ENCODE assay signal across 11 cellular contexts in the genomic region with DNA sequence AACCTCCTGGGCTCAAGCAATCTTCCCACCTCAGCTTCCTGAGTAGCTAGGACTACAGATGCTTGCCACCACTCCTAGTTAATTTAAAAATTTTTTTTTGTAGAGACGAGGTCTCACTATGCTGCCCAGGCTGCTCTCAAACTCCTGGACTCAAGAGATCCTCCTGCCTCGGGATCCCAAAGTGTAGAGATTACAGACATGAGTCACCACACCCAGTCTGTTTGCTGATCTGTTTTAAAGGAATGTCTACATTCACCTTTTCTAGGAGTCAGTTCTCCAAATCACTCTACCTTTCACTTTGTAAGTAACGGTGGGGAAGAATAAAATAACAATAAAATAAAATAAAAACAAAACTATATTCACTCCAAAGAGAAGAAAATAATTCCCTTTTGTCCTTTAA.
DNase-seq lines count a peak whose midpoint lies in the region; ATAC-seq and TF ChIP-seq lines count a peak whose summit lies in the region.
"Had no signal": no experiment of that assay in that cellular context is flagged by ENCODE, and none has a peak within 500 bp of the region (broad histone marks: within the 10 kb centered on the region; RNA-seq: fewer than 3 reads in every experiment).

No MANE protein-coding gene starts in this region.

- peak overlapping the region; percentile 77 for H3K27ac ChIP-seq in HCT116 (ENCODE audit: low read depth, low read length)
- peak overlapping the region in 1 of 2 experiments; percentile 9; a peak in 2 of 4 replicates for H3K27ac ChIP-seq in SK-N-SH (ENCODE audit: low read depth in 2 of 2, low read length in 1 of 2)
- H3K27ac ChIP-seq in right atrium auricular region: peak overlapping the region; percentile 69 to 76
- H3K27ac ChIP-seq in stomach smooth muscle (ENCODE audit: low read length): peak overlapping the region; percentile 65

- TF ChIP-seq EP300 in SK-N-SH (IDR thresholded peaks at IDR 0.05; ENCODE audit: borderline replicate concordance in 1 of 2, low read depth in 1 of 2, low read length in 1 of 2): no peak

- peaks cover 20% of the 10 kb centered on the region for H3F3A ChIP-seq in SK-N-SH (replicated peaks; ENCODE audit: insufficient read depth)

- H3K27me3 ChIP-seq in HCT116 (ENCODE audit: insufficient read depth, low read length) (no peaks in the 10 kb centered on the region), SK-N-SH (ENCODE audit: insufficient read depth) (no peaks in the 10 kb centered on the region), right atrium auricular region (no peaks in the 10 kb centered on the region), stomach smooth muscle (ENCODE audit: control insufficient read depth in 1 of 2, insufficient read depth in 2 of 2, low read length in 2 of 2) (no peaks in the 10 kb centered on the region)

- RAD21 ChIA-PET in HCT116 (lab: Charles Lee; ENCODE audit: low non-redundant PET in 1 of 2, low total read pairs in 2 of 2, uncharacterized antibody in 2 of 2, unreplicated experiment in 2 of 2): no interaction called here

- peaks cover 18 to 40% of the 10 kb centered on the region in 2 experiments for H3K4me1 ChIP-seq in HCT116 (ENCODE audit: control insufficient read depth in 1 of 2, insufficient read depth in 2 of 2, low read length in 2 of 2)
- H3K4me1 ChIP-seq in SK-N-SH (ENCODE audit: control insufficient read depth in 1 of 2, insufficient read depth in 2 of 2, low read depth in 1 of 2, low read length in 1 of 2): peaks cover 2 to 22% of the 10 kb centered on the region in 2 experiments; a peak in 2 of 4 replicates
- H3K4me1 ChIP-seq in right atrium auricular region: peaks cover 2 to 71% of the 10 kb centered on the region in 2 donors
- peaks cover 41% of the 10 kb centered on the region for H3K4me1 ChIP-seq in stomach smooth muscle (ENCODE audit: control insufficient read depth, insufficient read depth, low read length)

- TF ChIP-seq CTCF in HCT116 (IDR thresholded peaks at IDR 0.05 in 2 of 3, conservative IDR thresholded peaks at IDR 0.05 in 1 of 3; ENCODE audit: borderline replicate concordance in 1 of 3, insufficient read depth in 1 of 3, low read depth in 2 of 3, low read length in 2 of 3) (no peak), SK-N-SH (IDR thresholded peaks at IDR 0.05) (no peak), right atrium auricular region (IDR thresholded peaks at IDR 0.05) (no peak)

- no peaks in the 10 kb centered on the region for H4K20me1 ChIP-seq in HCT116 (ENCODE audit: insufficient read depth)
- H4K20me1 ChIP-seq in SK-N-SH (ENCODE audit: insufficient read depth): peaks cover 52% of the 10 kb centered on the region

- H3K9me2 ChIP-seq in HCT116 (ENCODE audit: insufficient read depth) (no peaks in the 10 kb centered on the region), SK-N-SH (no peaks in the 10 kb centered on the region)

- H3K4me2 ChIP-seq in HCT116 (ENCODE audit: low read length): peak overlapping the region; percentile 73
- peak overlapping the region; percentile 62 for H3K4me2 ChIP-seq in SK-N-SH

- intact Hi-C loops in HCT116 (cut with micrococcal nuclease): loop anchor here (10.0 kb wide), 1 partner anchor 265 kb away; no protein-coding TSS in a partner anchor

- H3K36me3 ChIP-seq in HCT116 (ENCODE audit: control insufficient read depth in 1 of 2, insufficient read depth in 2 of 2, low read length in 2 of 2) (no peaks in the 10 kb centered on the region; a peak in 1 of 4 replicates), SK-N-SH (replicated peaks in 1 of 2; ENCODE audit: control insufficient read depth in 1 of 2, insufficient read depth in 2 of 2, low read length in 1 of 2) (peaks cover 31 to 68% of the 10 kb centered on the region in 2 experiments), right atrium auricular region (peaks cover 25% of the 10 kb centered on the region), stomach smooth muscle (ENCODE audit: control insufficient read depth in 2 of 2, insufficient read depth in 2 of 2, low read length in 2 of 2) (peaks cover 14 to 20% of the 10 kb centered on the region in 2 donors)

- no TSS peak for BruUV-seq in HCT116 (replicated peaks; lab: Mats Ljungman, UMichigan)

- POLR2A ChIA-PET in HCT116 (lab: Charles Lee): interaction anchor here (1.0 to 1.8 kb wide), 2 partner anchors 9 to 17 kb away, joined by 3 to 6 read pairs; no protein-coding TSS in a partner anchor
- POLR2A ChIA-PET in SK-N-SH (lab: Yijun Ruan, JAX): no interaction called here

- CTCF ChIA-PET in HCT116 (lab: Charles Lee) (no interaction called here), SK-N-SH (lab: Yijun Ruan, JAX) (interaction anchor here (1.5 kb wide), 1 partner anchor 252 kb away, joined by 3 read pairs; no protein-coding TSS in a partner anchor)

- ATAC-seq in HCT116 (peak; percentile 86), GM19395 (IDR thresholded peaks at IDR 0.05; ENCODE audit: unreplicated experiment) (no peak), GM19023 (IDR thresholded peaks at IDR 0.05; ENCODE audit: unreplicated experiment) (no peak), GM21576 (IDR thresholded peaks at IDR 0.05; ENCODE audit: unreplicated experiment) (no peak)

- DNase-seq in HCT116 (ENCODE audit: low read depth, low spot score) (peak; percentile 67), SK-N-SH (no peak), right atrium auricular region (ENCODE audit: low spot score) (no peak), midbrain (lab: John Stamatoyannopoulos, UW) (no peak)
- DNase-seq: activated T-cell treated with anti-CD3 and anti-CD28 coated beads for 4 hours, caudate nucleus, small intestine had no signal

- H3K4me3 ChIP-seq in HCT116 (replicated peaks in 1 of 2; ENCODE audit: low read depth in 1 of 2, low read length in 2 of 2) (peak overlapping the region; percentile 23 to 47), SK-N-SH (ENCODE audit: low read depth in 2 of 2, low read length in 1 of 2) (no peak overlapping the region), right atrium auricular region (no peak overlapping the region), stomach smooth muscle (ENCODE audit: low read length in 2 of 2) (no peak overlapping the region)

- peak overlapping the region; percentile 57 for H3K9ac ChIP-seq in HCT116 (ENCODE audit: low read length)
- peak overlapping the region; percentile 11; the same call in 1 of the 2 replicates for H3K9ac ChIP-seq in SK-N-SH
- peak overlapping the region in 1 of 2 donors; percentile 22 for H3K9ac ChIP-seq in stomach smooth muscle (ENCODE audit: low read length in 2 of 2)

- WGBS in SK-N-SH (ENCODE audit: low lambda C conversion rate): 39% methylated on average over 3 of the region's 3 CpGs

- peaks cover 8 to 16% of the 10 kb centered on the region in 2 experiments; a peak in 2 of 4 replicates for H3K9me3 ChIP-seq in HCT116 (ENCODE audit: control insufficient read depth in 1 of 2, insufficient read depth in 1 of 2, low read depth in 1 of 2, low read length in 2 of 2)
- H3K9me3 ChIP-seq in SK-N-SH: peaks cover 7% of the 10 kb centered on the region; the same call in 1 of the 2 replicates
- peaks cover 0 to 5% of the 10 kb centered on the region in 2 donors for H3K9me3 ChIP-seq in right atrium auricular region
- H3K9me3 ChIP-seq in stomach smooth muscle (ENCODE audit: control insufficient read depth in 2 of 2, low read length in 2 of 2): peaks cover 0 to 3% of the 10 kb centered on the region in 2 donors

- H3K79me2 ChIP-seq in HCT116 (ENCODE audit: insufficient read depth, low read length) (peaks cover 64% of the 10 kb centered on the region), SK-N-SH (ENCODE audit: insufficient read depth) (peaks cover 100% of the 10 kb centered on the region)

- no peak overlapping the region for H2AFZ ChIP-seq in HCT116 (ENCODE audit: low read depth, low read length, poor library complexity, severe bottlenecking)
- H2AFZ ChIP-seq in SK-N-SH (ENCODE audit: low read depth): no peak overlapping the region

- TF ChIP-seq RAD21 in HCT116 (IDR thresholded peaks at IDR 0.05; ENCODE audit: low read depth) (no peak), SK-N-SH (IDR thresholded peaks at IDR 0.05; ENCODE audit: low read length) (no peak)

- TF ChIP-seq POLR2A in HCT116 (IDR thresholded peaks at IDR 0.05; ENCODE audit: borderline replicate concordance, extremely low read depth, insufficient read depth, insufficient read length): no peak

TF ChIP-seq in HCT116, 20 proteins besides CTCF, POLR2A, EP300 and RAD21:
- TF ChIP-seq, protein P1, sequence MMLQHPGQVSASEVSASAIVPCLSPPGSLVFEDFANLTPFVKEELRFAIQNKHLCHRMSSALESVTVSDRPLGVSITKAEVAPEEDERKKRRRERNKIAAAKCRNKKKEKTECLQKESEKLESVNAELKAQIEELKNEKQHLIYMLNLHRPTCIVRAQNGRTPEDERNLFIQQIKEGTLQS (IDR thresholded peaks at IDR 0.05): 0 out of 2 replicates have a peak, but pooled peaks have one; percentile 30
- TF ChIP-seq FOSL1 (IDR thresholded peaks at IDR 0.05; ENCODE audit: low read depth) (peak; percentile 76), CEBPB (IDR thresholded peaks at IDR 0.05; ENCODE audit: low read depth) (no peak; the same call in 1 of the 2 replicates), JUND (IDR thresholded peaks at IDR 0.05) (peak; percentile 65), SIN3A (IDR thresholded peaks at IDR 0.05; ENCODE audit: low read depth) (no peak), POLR2AphosphoS5 (IDR thresholded peaks at IDR 0.05; ENCODE audit: low read depth, low read length) (no peak)

TF ChIP-seq in SK-N-SH, 30 proteins besides CTCF, POLR2A, EP300 and RAD21:
- TF ChIP-seq, protein P2, sequence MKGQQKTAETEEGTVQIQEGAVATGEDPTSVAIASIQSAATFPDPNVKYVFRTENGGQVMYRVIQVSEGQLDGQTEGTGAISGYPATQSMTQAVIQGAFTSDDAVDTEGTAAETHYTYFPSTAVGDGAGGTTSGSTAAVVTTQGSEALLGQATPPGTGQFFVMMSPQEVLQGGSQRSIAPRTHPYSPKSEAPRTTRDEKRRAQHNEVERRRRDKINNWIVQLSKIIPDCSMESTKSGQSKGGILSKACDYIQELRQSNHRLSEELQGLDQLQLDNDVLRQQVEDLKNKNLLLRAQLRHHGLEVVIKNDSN (IDR thresholded peaks at IDR 0.05; ENCODE audit: borderline replicate concordance, low read depth): no peak
- TF ChIP-seq TAF1 (IDR thresholded peaks at IDR 0.05; ENCODE audit: borderline replicate concordance, low read depth, low read length) (no peak), JUND (IDR thresholded peaks at IDR 0.05) (peak; percentile 49; the same call in 1 of the 2 replicates), FOSL2 (IDR thresholded peaks at IDR 0.05; ENCODE audit: borderline replicate concordance, low read depth) (peak; percentile 75)
TF ChIP-seq in SK-N-SH: peak in this region for 2.

Comparison
In these comparisons a context has a peak if more than half of its experiments do, and no peak if none do; other contexts are left out.
1. H3K4me3 ChIP-seq: peak in HCT116 (2 of 2); none in SK-N-SH (0 of 2), right atrium auricular region (0 of 2) and stomach smooth muscle (0 of 2).